In genomic region chr10:18886102-18886501, GRCh38 we compare ENCODE assay signal across 30 cellular contexts.
DNase-seq lines count a peak whose midpoint lies in the region; ATAC-seq and TF ChIP-seq lines count a peak whose summit lies in the region.
"Had no signal": no experiment of that assay in that cellular context is flagged by ENCODE, and none has a peak within 500 bp of the region (broad histone marks: within the 10 kb centered on the region; RNA-seq: fewer than 3 reads in every experiment).

No MANE protein-coding gene starts in this region.

- H3K9me3 ChIP-seq in fibroblast of lung (ENCODE audit: control insufficient read depth, insufficient read depth, low read depth, low read length) = no peaks in the 10 kb centered on the region
- H3K9me3 ChIP-seq: right atrium auricular region had no signal

- no peak overlapping the region for H2AFZ ChIP-seq in fibroblast of lung (ENCODE audit: low read length)
- H2AFZ ChIP-seq: parathyroid adenoma had no signal

- no peak overlapping the region for H3K4me2 ChIP-seq in fibroblast of lung (ENCODE audit: extremely low read depth, insufficient read depth, low read length)

- peak; percentile 42 for DNase-seq in HT-29 (ENCODE audit: low spot score)
- DNase-seq in RPMI7951 (ENCODE audit: low read depth) = peak; percentile 1
- peak; percentile 56 to 84 for DNase-seq in fibroblast of lung (ENCODE audit: low read depth in 2 of 2)
- DNase-seq in stimulated activated CD4-positive, alpha-beta T cell treated with anti-CD3 and anti-CD28 coated beads, Interleukin-4, amount 100 ng/mL, for 4 hours = no peak
- DNase-seq in SKM-1 treated with dmso at 0.1 percent for 144 hours (lab: John Stamatoyannopoulos, UW; ENCODE audit: unreplicated experiment) = no peak
- no peak for DNase-seq in activated gamma-delta T cell (lab: John Stamatoyannopoulos, UW)
- DNase-seq: activated CD4-positive, alpha-beta T cell treated with anti-CD3 and anti-CD28 coated beads, Interleukin-2, amount 10 ng/mL, durations not matched to agents 24 days and 14 days; activated gamma-delta T cell treated with Interleukin-2 at 50 U/mL for 16 hours; activated naive CD8-positive, alpha-beta T cell treated with anti-CD3 and anti-CD28 coated beads, Interleukin-2, amount 50 U/mL, for 24 hours; activated T-cell treated with anti-CD3 and anti-CD28 coated beads, Interleukin-2, amount 50 U/mL, for 24 hours; CD4-positive, CD25-positive, alpha-beta regulatory T cell; effector CD4-positive, alpha-beta T cell; head of caudate nucleus; kidney; NCI-H1105 treated with DMSO at 0.1 percent for 48 hours; NCI-H2029; NCI-H446; NCI-H82; Right ventricle myocardium superior; spleen; stimulated activated CD4-positive, alpha-beta T cell treated with anti-CD3 and anti-CD28 coated beads, Interleukin-2, amount 100 ng/mL, for 48 hours; substantia nigra; T-helper 9 cell; WERI-Rb-1 had no signal

- no peak overlapping the region for H3K27ac ChIP-seq in fibroblast of lung (ENCODE audit: insufficient read depth, low read length)
- H3K27ac ChIP-seq: HL-60, parathyroid adenoma, right atrium auricular region, spleen, WERI-Rb-1 had no signal

- H4K20me1 ChIP-seq in fibroblast of lung (ENCODE audit: control insufficient read depth, extremely low read depth, insufficient read depth, low read length) = no peaks in the 10 kb centered on the region

- no peaks in the 10 kb centered on the region for H3K36me3 ChIP-seq in fibroblast of lung (ENCODE audit: control insufficient read depth, insufficient read depth, low read length)
- H3K36me3 ChIP-seq: right atrium auricular region, spleen, WERI-Rb-1 had no signal

- no peaks in the 10 kb centered on the region for H3K4me1 ChIP-seq in fibroblast of lung (ENCODE audit: control insufficient read depth, extremely low read depth, insufficient read depth, low read length)
- H3K4me1 ChIP-seq: parathyroid adenoma, right atrium auricular region, spleen had no signal

- H3K79me2 ChIP-seq in fibroblast of lung (ENCODE audit: control insufficient read depth, insufficient read depth, low read length) = no peaks in the 10 kb centered on the region
- H3K79me2 ChIP-seq: parathyroid adenoma had no signal

- no peak overlapping the region for H3K4me3 ChIP-seq in fibroblast of lung (replicated peaks in 1 of 4; ENCODE audit: control extremely low read depth in 1 of 4, insufficient read depth in 1 of 4, low read depth in 3 of 4, low read length in 4 of 4)
- H3K4me3 ChIP-seq: lung, right atrium auricular region, spleen had no signal

- H3K27me3 ChIP-seq in fibroblast of lung (ENCODE audit: control insufficient read depth, insufficient read depth, low read length) = no peaks in the 10 kb centered on the region
- H3K27me3 ChIP-seq: right atrium auricular region, spleen had no signal

- no peak overlapping the region for H3K9ac ChIP-seq in fibroblast of lung (ENCODE audit: insufficient read depth, low read length)
- H3K9ac ChIP-seq: parathyroid adenoma had no signal

- no peak for TF ChIP-seq CTCF in fibroblast of lung (conservative IDR thresholded peaks at IDR 0.05 in 1 of 2, IDR thresholded peaks at IDR 0.05 in 1 of 2; ENCODE audit: low read depth in 1 of 2, low read length in 2 of 2)

- no peak for ATAC-seq in HG03175 (IDR thresholded peaks at IDR 0.05; ENCODE audit: unreplicated experiment)
- ATAC-seq: activated naive CD8-positive, alpha-beta T cell treated with anti-CD3 and anti-CD28 coated beads, Interleukin-2, amount 50 U/mL, for 24 hours; HCT116 had no signal

Comparison
In these comparisons a context has a peak if more than half of its experiments do, and no peak if none do; other contexts are left out.
1. DNase-seq: peak in HT-29 (single experiment), RPMI7951 (single experiment) and fibroblast of lung (2 of 2); none in stimulated activated CD4-positive, alpha-beta T cell treated with anti-CD3 and anti-CD28 coated beads, Interleukin-4, amount 100 ng/mL, for 4 hours (0 of 2), SKM-1 treated with dmso at 0.1 percent for 144 hours (single experiment) and activated gamma-delta T cell (single experiment).